In genomic region chr19:43644181-43644580, GRCh38 we compare ENCODE assay signal across 39 cellular contexts. TPM values are rescaled to one million over a fixed set of nuclear protein-coding genes. Genes with fewer than 3 reads are reported as not detected.
"Had no signal": no experiment of that assay in that cellular context is flagged by ENCODE, and none has a peak within 500 bp of the region (broad histone marks: within the 10 kb centered on the region; RNA-seq: fewer than 3 reads in every experiment).

No MANE protein-coding gene starts in this region.

- DNase-seq: activated CD4-positive, alpha-beta memory T cell treated with anti-CD3 and anti-CD28 coated beads, Interleukin-2, amount 10 ng/mL, durations not matched to agents 7 days and 5 days; activated CD4-positive, alpha-beta T cell treated with anti-CD3 and anti-CD28 coated beads for 1 hour; activated CD4-positive, alpha-beta T cell treated with anti-CD3 and anti-CD28 coated beads for 48 hours; activated CD4-positive, CD25-positive, alpha-beta regulatory T cell; activated CD8-positive, alpha-beta memory T cell treated with anti-CD3 and anti-CD28 coated beads for 24 hours; activated CD8-positive, alpha-beta memory T cell treated with anti-CD3 and anti-CD28 coated beads, Interleukin-2, amount 10 ng/mL, durations not matched to agents 7 days and 5 days; activated CD8-positive, alpha-beta memory T cell treated with anti-CD3 and anti-CD28 coated beads, Interleukin-2, amount 50 U/mL, for 48 hours; activated effector memory CD4-positive, alpha-beta T cell treated with anti-CD3 and anti-CD28 coated beads, Interleukin-2, amount 50 U/mL, for 16 hours; activated naive CD4-positive, alpha-beta T cell; activated naive CD4-positive, alpha-beta T cell treated with anti-CD3 and anti-CD28 coated beads, Interleukin-2, amount 50 U/mL, for 16 hours; activated naive CD8-positive, alpha-beta T cell treated with anti-CD3 and anti-CD28 coated beads for 36 hours; activated T-cell treated with anti-CD3 and anti-CD28 coated beads, Interleukin-2, amount 50 U/mL, for 1 hour; activated T-cell treated with anti-CD3 and anti-CD28 coated beads, Interleukin-2, amount 50 U/mL, for 72 hours; amniotic stem cell; aorta; cortex of kidney; MM.1S; NCI-H1092; NCI-H1436 treated with DMSO at 0.1 percent for 48 hours; NCI-H187 treated with DMSO at 0.1 percent for 48 hours; NCI-H2171 treated with DMSO at 0.1 percent for 48 hours; NCI-H345; NCI-H524 treated with DMSO at 0.1 percent for 48 hours; PC-9; SIG-M5; SW 1271; T-helper 1 cell; T-helper 2 cell; T-helper 9 cell; WERI-Rb-1 had no signal

- H3K4me3 Mint-ChIP-seq: activated CD4-positive, alpha-beta memory T cell treated with anti-CD3 and anti-CD28 coated beads, Interleukin-2, amount 10 ng/mL, durations not matched to agents 7 days and 5 days; activated CD8-positive, alpha-beta memory T cell treated with anti-CD3 and anti-CD28 coated beads, Interleukin-2, amount 10 ng/mL, durations not matched to agents 7 days and 5 days; activated naive CD8-positive, alpha-beta T cell treated with anti-CD3 and anti-CD28 coated beads for 36 hours; activated T-cell treated with anti-CD3 and anti-CD28 coated beads, Interleukin-2, amount 50 U/mL, for 72 hours; activated T-helper 17 cell treated with anti-CD3 and anti-CD28 coated beads, Interleukin-2, amount 50 U/mL, for 72 hours had no signal

- H3K4me2 ChIP-seq: KMS-11, PC-9 had no signal

- H3K36me3 ChIP-seq: cardiac muscle cell, WERI-Rb-1 had no signal

- H3K27ac Mint-ChIP-seq: activated CD4-positive, alpha-beta memory T cell treated with anti-CD3 and anti-CD28 coated beads, Interleukin-2, amount 10 ng/mL, durations not matched to agents 7 days and 5 days; activated CD8-positive, alpha-beta memory T cell treated with anti-CD3 and anti-CD28 coated beads, Interleukin-2, amount 10 ng/mL, durations not matched to agents 7 days and 5 days; activated naive CD8-positive, alpha-beta T cell treated with anti-CD3 and anti-CD28 coated beads for 36 hours; activated T-cell treated with anti-CD3 and anti-CD28 coated beads, Interleukin-2, amount 50 U/mL, for 72 hours; activated T-helper 17 cell treated with anti-CD3 and anti-CD28 coated beads, Interleukin-2, amount 50 U/mL, for 72 hours had no signal

- FAIRE-seq: RCC 7860 had no signal

- H3K9me3 Mint-ChIP-seq: activated CD4-positive, alpha-beta memory T cell treated with anti-CD3 and anti-CD28 coated beads, Interleukin-2, amount 10 ng/mL, durations not matched to agents 7 days and 5 days; activated T-cell treated with anti-CD3 and anti-CD28 coated beads, Interleukin-2, amount 50 U/mL, for 72 hours; activated T-helper 17 cell treated with anti-CD3 and anti-CD28 coated beads, Interleukin-2, amount 50 U/mL, for 72 hours had no signal

- H3K36me3 Mint-ChIP-seq: activated CD8-positive, alpha-beta memory T cell treated with anti-CD3 and anti-CD28 coated beads, Interleukin-2, amount 10 ng/mL, durations not matched to agents 7 days and 5 days had no signal

- H3K9ac ChIP-seq: KMS-11 had no signal

- H3K27ac ChIP-seq: cardiac muscle cell, KMS-11, PC-9, RWPE1, WERI-Rb-1 had no signal

- ATAC-seq: activated CD8-positive, alpha-beta memory T cell treated with anti-CD3 and anti-CD28 coated beads, Interleukin-2, amount 10 ng/mL, durations not matched to agents 7 days and 5 days; activated T-cell treated with anti-CD3 and anti-CD28 coated beads, Interleukin-2, amount 50 U/mL, for 72 hours; activated T-helper 17 cell treated with anti-CD3 and anti-CD28 coated beads, Interleukin-2, amount 50 U/mL, for 72 hours; Right ventricle myocardium inferior; SK-N-SH treated with all-trans-retinoic acid at 6 μM for 48 hours had no signal

- H2AFZ ChIP-seq: PC-9 had no signal

- H3K4me3 ChIP-seq: cardiac muscle cell, PC-9 had no signal

RNA-seq across cellular contexts. Expression of gene CADM4, which starts 4.5 kb away (rescaled TPM):
- total RNA-seq: OCI-LY7 had no signal

RNA-seq across cellular contexts. Expression of gene SRRM5, which starts 32.3 kb away (rescaled TPM):
- total RNA-seq: SK-MEL-5 had no signal
